Comparison of ENCODE assay signal across 34 cellular contexts in genomic region chr4:87243426-87244053, GRCh38. TPM values are rescaled to one million over a fixed set of nuclear protein-coding genes. Genes with fewer than 3 reads are reported as not detected.
DNase-seq lines count a peak whose midpoint lies in the region; ATAC-seq and TF ChIP-seq lines count a peak whose summit lies in the region.
"Had no signal": no experiment of that assay in that cellular context is flagged by ENCODE, and none has a peak within 500 bp of the region (broad histone marks: within the 10 kb centered on the region; RNA-seq: fewer than 3 reads in every experiment).

No MANE protein-coding gene starts in this region.

- in situ Hi-C loops in GM13977 (cut with MboI; ENCODE audit: low pct_unique_long_range_greater_than_20kb, low sequenced_read_pairs, unreplicated experiment): loop anchor here (25.0 kb wide), 1 partner anchor 331 kb away; no protein-coding TSS in a partner anchor

- no peak overlapping the region for H3K9ac ChIP-seq in HCT116 (ENCODE audit: low read length)
- H3K9ac ChIP-seq: neural progenitor cell, parathyroid adenoma had no signal

- TF ChIP-seq CTCF in HCT116 (IDR thresholded peaks at IDR 0.05 in 2 of 3, conservative IDR thresholded peaks at IDR 0.05 in 1 of 3; ENCODE audit: borderline replicate concordance in 1 of 3, insufficient read depth in 1 of 3, low read depth in 2 of 3, low read length in 2 of 3) (no peak), OCI-LY7 (conservative IDR thresholded peaks at IDR 0.05; ENCODE audit: low read length) (no peak), fibroblast of mammary gland (conservative IDR thresholded peaks at IDR 0.05; ENCODE audit: control insufficient read depth, insufficient read depth, low read depth, low read length) (no peak), GM13977 (IDR thresholded peaks at IDR 0.05; ENCODE audit: extremely low read depth, insufficient read depth, missing control alignments) (no peak)

- H3K27me3 ChIP-seq in HCT116 (ENCODE audit: insufficient read depth, low read length): no peaks in the 10 kb centered on the region
- H3K27me3 ChIP-seq: neural progenitor cell, right atrium auricular region, suprapubic skin, upper lobe of left lung had no signal

- BruUV-seq in HCT116 (replicated peaks; lab: Mats Ljungman, UMichigan): no TSS peak
- no TSS peak for BruUV-seq in OCI-LY7 (replicated peaks; lab: Mats Ljungman, UMichigan)

- H4K20me1 ChIP-seq in HCT116 (ENCODE audit: insufficient read depth) (no peaks in the 10 kb centered on the region), OCI-LY7 (ENCODE audit: insufficient read depth, low read length) (no peaks in the 10 kb centered on the region)

- peak; percentile 21 for DNase-seq in DMS 273 (lab: John Stamatoyannopoulos, UW; ENCODE audit: unreplicated experiment)
- no peak for DNase-seq in DMS 273 treated with DMSO at 0.1 percent for 48 hours (lab: John Stamatoyannopoulos, UW)
- no peak for DNase-seq in HCT116 (ENCODE audit: low read depth, low spot score)
- peak; percentile 14 for DNase-seq in OCI-LY7 (ENCODE audit: low spot score)
- peak; percentile 22 for DNase-seq in fibroblast of mammary gland (ENCODE audit: low read depth)
- no peak for DNase-seq in GM13977 (ENCODE audit: low spot score)
- DNase-seq: activated CD4-positive, CD25-positive, alpha-beta regulatory T cell; activated naive CD4-positive, alpha-beta T cell; activated naive CD8-positive, alpha-beta T cell treated with anti-CD3 and anti-CD28 coated beads, Interleukin-2, amount 50 U/mL, for 24 hours; activated T-cell treated with anti-CD3 and anti-CD28 coated beads, Interleukin-2, amount 50 U/mL, for 24 hours; Caco-2; caudate nucleus; effector memory CD4-positive, alpha-beta T cell; EL; H9; left ventricle myocardium inferior; NCI-H1092 treated with DMSO at 0.1 percent for 48 hours; NCI-H187 treated with DMSO at 0.1 percent for 48 hours; NCI-H82; stimulated activated naive CD4-positive, alpha-beta T cell treated with Interleukin-2 at 50 U/mL for 16 hours; T-helper 1 cell; upper lobe of left lung had no signal

- H3K9me3 ChIP-seq in HCT116 (ENCODE audit: control insufficient read depth in 1 of 2, insufficient read depth in 1 of 2, low read depth in 1 of 2, low read length in 2 of 2) (peaks cover 0 to 18% of the 10 kb centered on the region in 2 experiments; a peak in 2 of 4 replicates), OCI-LY7 (ENCODE audit: low read length) (peaks cover 24% of the 10 kb centered on the region; the same call in 1 of the 2 replicates)

- H3K79me2 ChIP-seq in HCT116 (ENCODE audit: insufficient read depth, low read length): no peaks in the 10 kb centered on the region
- H3K79me2 ChIP-seq in OCI-LY7 (ENCODE audit: insufficient read depth, low read depth, low read length): no peaks in the 10 kb centered on the region
- H3K79me2 ChIP-seq: parathyroid adenoma had no signal

- intact Hi-C loops in HCT116 (cut with micrococcal nuclease): no loop called here
- intact Hi-C loops in OCI-LY7 (cut with micrococcal nuclease; ENCODE audit: unreplicated experiment): no loop called here

- no peak for ATAC-seq in HCT116
- ATAC-seq in HG03442 (IDR thresholded peaks at IDR 0.05; ENCODE audit: unreplicated experiment): no peak
- ATAC-seq in GM19395 (IDR thresholded peaks at IDR 0.05; ENCODE audit: unreplicated experiment): no peak
- ATAC-seq: activated naive CD8-positive, alpha-beta T cell treated with anti-CD3 and anti-CD28 coated beads, Interleukin-2, amount 50 U/mL, for 24 hours had no signal

- H3K27ac ChIP-seq in HCT116 (ENCODE audit: low read depth, low read length) (no peak overlapping the region), OCI-LY7 (ENCODE audit: low read depth, low read length, poor library complexity, severe bottlenecking) (no peak overlapping the region)
- H3K27ac ChIP-seq: 22Rv1, C4-2B, coronary artery, HL-60, left ventricle myocardium inferior, neural progenitor cell, parathyroid adenoma, right atrium auricular region, RWPE1, suprapubic skin, upper lobe of left lung had no signal

- TF ChIP-seq POLR2A in HCT116 (IDR thresholded peaks at IDR 0.05; ENCODE audit: borderline replicate concordance, extremely low read depth, insufficient read depth, insufficient read length): no peak

- H3K4me2 ChIP-seq in HCT116 (ENCODE audit: low read length) (no peak overlapping the region), OCI-LY7 (ENCODE audit: low read length) (no peak overlapping the region)
- H3K4me2 ChIP-seq: neural progenitor cell, smooth muscle cell had no signal

- H3K9me2 ChIP-seq in HCT116 (ENCODE audit: insufficient read depth): no peaks in the 10 kb centered on the region
- H3K9me2 ChIP-seq in OCI-LY7 (ENCODE audit: insufficient read depth, low read length): no peaks in the 10 kb centered on the region

- H2AFZ ChIP-seq in HCT116 (ENCODE audit: low read depth, low read length, poor library complexity, severe bottlenecking) (no peak overlapping the region), OCI-LY7 (ENCODE audit: low read length) (no peak overlapping the region)
- H2AFZ ChIP-seq: neural progenitor cell, parathyroid adenoma had no signal

- CTCF ChIA-PET in HCT116 (lab: Charles Lee): no interaction called here
- CTCF ChIA-PET in OCI-LY7 (lab: Charles Lee; ENCODE audit: unreplicated experiment): no interaction called here

- POLR2A ChIA-PET in HCT116 (lab: Charles Lee): no interaction called here
- POLR2A ChIA-PET in OCI-LY7 (lab: Charles Lee): interaction anchor here (0.6 kb wide), 1 partner anchor 9 kb away, joined by 3 read pairs; no protein-coding TSS in a partner anchor

- no peaks in the 10 kb centered on the region for H3K4me1 ChIP-seq in HCT116 (ENCODE audit: control insufficient read depth in 1 of 2, insufficient read depth in 2 of 2, low read length in 2 of 2)
- H3K4me1 ChIP-seq in OCI-LY7 (ENCODE audit: insufficient read depth, low read length, poor library complexity, severe bottlenecking): no peaks in the 10 kb centered on the region
- H3K4me1 ChIP-seq: neural progenitor cell, right atrium auricular region had no signal

- TF ChIP-seq RAD21 in HCT116 (IDR thresholded peaks at IDR 0.05; ENCODE audit: low read depth): no peak

- RAD21 ChIA-PET in HCT116 (lab: Charles Lee; ENCODE audit: low non-redundant PET in 1 of 2, low total read pairs in 2 of 2, uncharacterized antibody in 2 of 2, unreplicated experiment in 2 of 2): no interaction called here

- H3K4me3 ChIP-seq in HCT116 (replicated peaks in 1 of 2; ENCODE audit: low read depth in 1 of 2, low read length in 2 of 2): no peak overlapping the region
- H3K4me3 ChIP-seq in OCI-LY7 (ENCODE audit: low read depth, low read length, poor library complexity, severe bottlenecking): no peak overlapping the region
- H3K4me3 ChIP-seq in fibroblast of mammary gland (ENCODE audit: control insufficient read depth, low read depth, low read length): no peak overlapping the region
- H3K4me3 ChIP-seq: coronary artery, left ventricle myocardium inferior, neural progenitor cell, right atrium auricular region, smooth muscle cell, suprapubic skin, upper lobe of left lung had no signal

- H3K36me3 ChIP-seq in HCT116 (ENCODE audit: control insufficient read depth in 1 of 2, insufficient read depth in 2 of 2, low read length in 2 of 2): no peaks in the 10 kb centered on the region
- no peaks in the 10 kb centered on the region for H3K36me3 ChIP-seq in OCI-LY7 (ENCODE audit: insufficient read depth, low read length)
- H3K36me3 ChIP-seq: left ventricle myocardium inferior, right atrium auricular region, suprapubic skin, upper lobe of left lung had no signal

TF ChIP-seq in HCT116, 20 proteins besides CTCF, POLR2A, EP300 and RAD21:
- TF ChIP-seq ZBTB33 (IDR thresholded peaks at IDR 0.05; ENCODE audit: extremely low read depth, insufficient replicate concordance, low read length): no peak
- TF ChIP-seq CBX3 (IDR thresholded peaks at IDR 0.05; ENCODE audit: low read depth): peak; percentile 90

RNA-seq across cellular contexts. Expression of gene KLHL8, which starts 23.1 kb away (rescaled TPM):
- 24.2 TPM for total RNA-seq in HCT116 (2021; ENCODE audit: unreplicated experiment)
- polyA plus RNA-seq in HCT116 (2012): 21.3 and 22.3 TPM in 2 replicates
- 9.0 and 12.6 TPM in 2 replicates for total RNA-seq in OCI-LY7 (2014; rRNA removed; shearing (Covaris generic))
- 20.3 and 23.4 TPM in 2 replicates for total RNA-seq in OCI-LY7 (2022)

Comparison
In these comparisons a context has a peak if more than half of its experiments do, and no peak if none do; other contexts are left out.
1. DNase-seq: peak in DMS 273 (single experiment), OCI-LY7 (single experiment) and fibroblast of mammary gland (single experiment); none in DMS 273 treated with DMSO at 0.1 percent for 48 hours (single experiment), HCT116 (single experiment) and GM13977 (single experiment).